1 cellular context compared by ENCODE assay signal in the genomic region with DNA sequence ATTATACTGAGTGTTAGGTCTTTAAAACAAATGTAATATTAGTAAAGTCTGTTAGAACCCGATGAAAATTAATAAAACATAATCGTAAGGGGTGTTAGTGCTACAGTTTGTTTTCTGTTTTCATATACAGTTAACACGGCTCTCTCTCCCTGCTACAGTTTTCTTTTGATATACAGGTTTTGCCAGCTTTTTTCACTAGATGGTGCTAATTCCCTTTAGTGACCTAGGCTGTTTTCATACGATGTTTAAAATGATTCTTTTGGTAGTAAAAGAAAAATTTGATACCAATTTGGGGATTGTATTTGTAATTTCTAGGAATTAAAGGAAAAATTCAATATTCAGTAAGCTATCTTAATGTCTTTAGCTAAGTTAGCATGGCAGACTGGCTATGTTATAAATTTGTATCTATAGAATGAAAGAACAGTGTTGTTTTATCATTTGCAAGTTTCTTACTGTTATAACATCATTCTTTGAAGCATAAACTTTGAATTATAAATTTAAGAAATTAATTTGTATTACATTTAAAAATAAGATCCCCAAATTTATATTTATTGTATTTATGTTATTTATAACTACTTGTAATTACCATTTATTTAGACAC.
TF ChIP-seq lines count a peak whose summit lies in the region.

No MANE protein-coding gene starts in this region.

TF ChIP-seq in WTC11, 78 proteins besides CTCF, POLR2A, EP300 and RAD21 (continued from another document):
- TF ChIP-seq ARID4B (CRISPR knock-in tag; IDR thresholded peaks at IDR 0.05; ENCODE audit: borderline replicate concordance), result no peak
TF ChIP-seq in WTC11: peak in this region for 0.
